In the genomic region with DNA sequence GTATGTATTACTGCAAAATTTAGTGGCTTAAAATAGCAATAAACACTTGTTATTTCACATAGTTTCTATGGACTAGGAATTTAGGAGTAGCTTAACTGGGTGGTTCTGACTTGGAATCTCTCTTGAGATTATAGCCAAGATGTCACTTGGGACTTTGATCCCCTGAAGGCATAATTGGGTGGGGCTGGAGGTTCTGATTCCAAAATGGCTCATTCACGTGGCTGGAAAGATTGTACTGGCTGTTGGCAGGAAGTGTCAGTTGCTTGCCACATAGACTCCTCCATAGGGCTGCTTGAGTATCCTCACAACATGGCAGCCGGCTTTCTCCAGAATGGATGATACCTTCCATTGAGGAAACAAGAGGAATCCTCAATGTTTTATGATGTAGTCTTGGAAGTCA, we compare ENCODE assay signal across 33 cellular contexts.
"Had no signal": no experiment of that assay in that cellular context is flagged by ENCODE, and none has a peak within 500 bp of the region (broad histone marks: within the 10 kb centered on the region; RNA-seq: fewer than 3 reads in every experiment).

No MANE protein-coding gene starts in this region.

- H3K4me3 ChIP-seq: adrenal gland, ascending aorta, body of pancreas, breast epithelium, cardiac muscle cell had no signal

- H3K27ac ChIP-seq: adrenal gland, ascending aorta, body of pancreas, breast epithelium, cardiac muscle cell had no signal

- ATAC-seq: activated naive CD4-positive, alpha-beta T cell treated with anti-CD3 and anti-CD28 coated beads, Interleukin-2, amount 50 U/mL, for 72 hours; activated naive CD8-positive, alpha-beta T cell treated with anti-CD3 and anti-CD28 coated beads, Interleukin-2, amount 50 U/mL, for 24 hours; activated T-cell treated with anti-CD3 and anti-CD28 coated beads, Interleukin-2, amount 50 U/mL, for 4 hours; activated T-cell treated with anti-CD3 and anti-CD28 coated beads, Interleukin-2, amount 50 U/mL, for 72 hours; activated T-helper 17 cell treated with anti-CD3 and anti-CD28 coated beads, Interleukin-2, amount 50 U/mL, for 72 hours; body of pancreas had no signal

- H3K27me3 ChIP-seq: adrenal gland, ascending aorta, body of pancreas, cardiac muscle cell had no signal

- FAIRE-seq: astrocyte, bronchial epithelial cell had no signal

- H3K9me3 ChIP-seq: adrenal gland, ascending aorta, body of pancreas had no signal

- H3K36me3 ChIP-seq: adrenal gland, ascending aorta, breast epithelium, cardiac muscle cell had no signal

- H3K4me1 ChIP-seq: adrenal gland, ascending aorta, body of pancreas, breast epithelium had no signal

- DNase-seq: activated effector memory CD4-positive, alpha-beta T cell treated with anti-CD3 and anti-CD28 coated beads, Interleukin-2, amount 50 U/mL, for 16 hours; activated effector memory CD4-positive, alpha-beta T cell treated with Interleukin-2 at 50 U/mL for 16 hours; activated gamma-delta T cell; activated gamma-delta T cell treated with Interleukin-2 at 50 U/mL for 16 hours; activated naive CD4-positive, alpha-beta T cell; activated naive CD4-positive, alpha-beta T cell treated with anti-CD3 and anti-CD28 coated beads for 36 hours; activated naive CD4-positive, alpha-beta T cell treated with anti-CD3 and anti-CD28 coated beads, Interleukin-2, amount 10 ng/mL, durations not matched to agents 7 days and 5 days; activated naive CD4-positive, alpha-beta T cell treated with anti-CD3 and anti-CD28 coated beads, Interleukin-2, amount 50 U/mL, for 16 hours; activated naive CD4-positive, alpha-beta T cell treated with Interleukin-2 at 50 U/mL for 16 hours; activated naive CD8-positive, alpha-beta T cell treated with anti-CD3 and anti-CD28 coated beads for 36 hours; activated naive CD8-positive, alpha-beta T cell treated with anti-CD3 and anti-CD28 coated beads, Interleukin-2, amount 10 ng/mL, durations not matched to agents 7 days and 5 days; activated naive CD8-positive, alpha-beta T cell treated with anti-CD3 and anti-CD28 coated beads, Interleukin-2, amount 50 U/mL, for 24 hours; activated T-cell treated with anti-CD3 and anti-CD28 coated beads, Interleukin-2, amount 50 U/mL, for 1 hour; activated T-cell treated with anti-CD3 and anti-CD28 coated beads, Interleukin-2, amount 50 U/mL, for 24 hours; activated T-cell treated with anti-CD3 and anti-CD28 coated beads, Interleukin-2, amount 50 U/mL, for 4 hours; activated T-cell treated with anti-CD3 and anti-CD28 coated beads, Interleukin-2, amount 50 U/mL, for 48 hours; activated T-cell treated with anti-CD3 and anti-CD28 coated beads, Interleukin-2, amount 50 U/mL, for 72 hours; adrenal gland; amniotic stem cell; amygdala; anterior cingulate cortex; aorta; body of pancreas; caudate nucleus; central memory CD4-positive, alpha-beta T cell; cerebellar nuclear complex had no signal
